Comparison of ENCODE assay signal across 29 cellular contexts in the genomic region with DNA sequence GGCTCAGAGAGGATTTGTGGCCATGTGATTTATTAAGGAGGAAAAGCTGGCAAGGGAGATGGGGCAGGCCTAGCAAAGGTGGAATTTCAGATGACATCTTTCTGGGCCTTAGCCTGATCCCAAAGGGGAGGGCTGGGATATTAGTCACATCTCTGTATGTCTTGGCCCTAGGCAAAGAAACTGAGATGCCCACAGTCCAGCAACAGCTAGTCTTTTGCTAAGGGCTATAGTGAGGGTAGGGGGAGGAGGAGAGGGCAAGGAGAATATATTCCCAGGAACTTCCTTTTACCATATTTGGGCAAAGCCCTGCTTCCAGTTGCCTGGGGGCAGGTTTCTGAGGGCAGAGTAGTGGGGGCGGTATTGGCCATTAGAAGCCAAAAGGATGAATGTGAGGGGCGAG.
DNase-seq lines count a peak whose midpoint lies in the region; FAIRE-seq and TF ChIP-seq lines count a peak whose summit lies in the region.
"Had no signal": no experiment of that assay in that cellular context is flagged by ENCODE, and none has a peak within 500 bp of the region (broad histone marks: within the 10 kb centered on the region; RNA-seq: fewer than 3 reads in every experiment).

No MANE protein-coding gene starts in this region.

- no peak overlapping the region for H3K23ac ChIP-seq in trophoblast cell (ENCODE audit: low read length)

- FAIRE-seq in H54 (lab: Jason Lieb, UNC) = no peak
- FAIRE-seq: astrocyte, RCC 7860, small intestine had no signal

- H4K12ac ChIP-seq in trophoblast cell (ENCODE audit: low read depth, low read length) = no peak overlapping the region

- no peak overlapping the region for H3K18ac ChIP-seq in trophoblast cell (ENCODE audit: low read length)

- H2BK5ac ChIP-seq in trophoblast cell (ENCODE audit: low read depth, low read length, poor library complexity) = peak overlapping the region; percentile 32

- peak overlapping the region; percentile 36 for H2BK12ac ChIP-seq in trophoblast cell (ENCODE audit: low read length)

- no peak overlapping the region for H4K91ac ChIP-seq in trophoblast cell (ENCODE audit: low read depth, low read length)

- H4K8ac ChIP-seq in trophoblast cell (ENCODE audit: low read depth, low read length) = no peak overlapping the region

- peaks cover 6% of the 10 kb centered on the region for H3K79me1 ChIP-seq in trophoblast cell (ENCODE audit: low read length)

- H3K4me1 ChIP-seq in trophoblast cell (ENCODE audit: control insufficient read depth in 1 of 2, insufficient read depth in 2 of 2, low read length in 2 of 2) = peaks cover 3 to 11% of the 10 kb centered on the region in 2 experiments
- H3K4me1 ChIP-seq in osteoblast (ENCODE audit: insufficient read depth, low read length) = no peaks in the 10 kb centered on the region
- H3K4me1 ChIP-seq: foreskin keratinocyte, heart left ventricle, left ventricle myocardium inferior, tibial artery had no signal

- no peak overlapping the region for H2AK5ac ChIP-seq in trophoblast cell (ENCODE audit: low read length)

- H3K4me2 ChIP-seq in trophoblast cell (ENCODE audit: low read length) (no peak overlapping the region), osteoblast (ENCODE audit: insufficient read depth, low read length) (no peak overlapping the region)

- H3K36me3 ChIP-seq in trophoblast cell (ENCODE audit: control insufficient read depth in 1 of 2, insufficient read depth in 2 of 2, low read length in 2 of 2) (no peaks in the 10 kb centered on the region), osteoblast (ENCODE audit: insufficient read depth, low read length) (no peaks in the 10 kb centered on the region)
- H3K36me3 ChIP-seq: heart left ventricle, left ventricle myocardium inferior, stomach, tibial artery had no signal

- H2BK120ac ChIP-seq in trophoblast cell (ENCODE audit: insufficient read depth, low read length, poor library complexity) = no peak overlapping the region

- H3K27ac ChIP-seq in trophoblast cell (ENCODE audit: low read depth, low read length) (peak overlapping the region; percentile 27), osteoblast (ENCODE audit: low read depth, low read length) (no peak overlapping the region)
- H3K27ac ChIP-seq: foreskin keratinocyte, heart left ventricle, left ventricle myocardium inferior, stomach, tibial artery had no signal

- TF ChIP-seq CTCF in osteoblast (IDR thresholded peaks at IDR 0.05; ENCODE audit: extremely low read depth, low read depth, low read length) = no peak

- no peaks in the 10 kb centered on the region for H3K9me3 ChIP-seq in trophoblast cell (ENCODE audit: insufficient read depth, low read depth, low read length)
- H3K9me3 ChIP-seq in osteoblast (ENCODE audit: low read depth, low read length) = no peaks in the 10 kb centered on the region
- H3K9me3 ChIP-seq: heart left ventricle, left ventricle myocardium inferior, stomach, tibial artery had no signal

- no peaks in the 10 kb centered on the region for H3K27me3 ChIP-seq in trophoblast cell (ENCODE audit: insufficient read depth, low read length)
- no peaks in the 10 kb centered on the region for H3K27me3 ChIP-seq in osteoblast (ENCODE audit: insufficient read depth, low read length)
- H3K27me3 ChIP-seq: foreskin keratinocyte, heart left ventricle, stomach, tibial artery had no signal

- H4K20me1 ChIP-seq in osteoblast (ENCODE audit: insufficient read depth, low read length) = no peaks in the 10 kb centered on the region

- H3K14ac ChIP-seq in trophoblast cell (ENCODE audit: low read length) = no peak overlapping the region

- DNase-seq in H54 (ENCODE audit: insufficient read length, low spot score) (peak; percentile 4), NCI-H82 (lab: John Stamatoyannopoulos, UW) (peak; percentile 83), iPS DF 19.7 (ENCODE audit: low read depth, low spot score) (peak; percentile 2), trophoblast cell (peak; percentile 60 to 70), Ammon's horn (ENCODE audit: low spot score) (no peak), osteoblast (ENCODE audit: insufficient read length, low spot score, missing footprints) (no peak)
- no peak for DNase-seq in activated naive CD4-positive, alpha-beta T cell (lab: John Stamatoyannopoulos, UW)
- DNase-seq: activated CD4-positive, CD25-positive, alpha-beta regulatory T cell treated with anti-CD3 and anti-CD28 coated beads, Interleukin-2, amount 50 U/mL, for 72 hours; activated CD8-positive, alpha-beta T cell treated with anti-CD3 and anti-CD28 coated beads, Interleukin-2, amount 10 ng/mL, durations not matched to agents 7 days and 5 days; C1 segment of cervical spinal cord; COR-L47; cortex of kidney; DND-41; endodermal cell; heart left ventricle; left ventricle myocardium inferior; naive thymus-derived CD8-positive, alpha-beta T cell; NCI-H1048; NCI-H1694; NCI-H2171 treated with DMSO at 0.1 percent for 48 hours; NCI-H524; SIG-M5; small intestine; stimulated activated CD8-positive, alpha-beta memory T cell treated with anti-CD3 and anti-CD28 coated beads, Interleukin-4, amount 100 ng/mL, for 48 hours; stomach; tibial artery had no signal

- WGBS in trophoblast cell (ENCODE audit: extremely low coverage, insufficient coverage, insufficient read length) = no CpG with 5 or more reads among the region's 2 CpGs

- H3K9ac ChIP-seq in trophoblast cell (ENCODE audit: low read length) = no peak overlapping the region

- TF ChIP-seq POLR2A in H54 (IDR thresholded peaks at IDR 0.05; ENCODE audit: low read depth, low read length) = no peak

- no peak overlapping the region for H3K4me3 ChIP-seq in trophoblast cell (ENCODE audit: low read depth, low read length)
- no peak overlapping the region for H3K4me3 ChIP-seq in osteoblast (ENCODE audit: insufficient read depth, low read length)
- H3K4me3 ChIP-seq: heart left ventricle, left ventricle myocardium inferior, stomach, tibial artery had no signal

- H3K79me2 ChIP-seq in trophoblast cell (ENCODE audit: control insufficient read depth, insufficient read depth, low read length, poor library complexity) = no peaks in the 10 kb centered on the region
- no peaks in the 10 kb centered on the region for H3K79me2 ChIP-seq in osteoblast (ENCODE audit: insufficient read depth, low read length)

- H3K4ac ChIP-seq in trophoblast cell (ENCODE audit: low read depth, low read length) = no peak overlapping the region

- no peak overlapping the region for H2AFZ ChIP-seq in trophoblast cell (ENCODE audit: insufficient read depth, low read length, poor library complexity)
- H2AFZ ChIP-seq in osteoblast (ENCODE audit: low read length) = no peak overlapping the region

Comparison
In these comparisons a context has a peak if more than half of its experiments do, and no peak if none do; other contexts are left out.
1. DNase-seq: peak in H54 (single experiment), NCI-H82 (single experiment), iPS DF 19.7 (single experiment) and trophoblast cell (2 of 2); none in Ammon's horn (single experiment), activated naive CD4-positive, alpha-beta T cell (0 of 4) and osteoblast (single experiment).